In the genomic region with DNA sequence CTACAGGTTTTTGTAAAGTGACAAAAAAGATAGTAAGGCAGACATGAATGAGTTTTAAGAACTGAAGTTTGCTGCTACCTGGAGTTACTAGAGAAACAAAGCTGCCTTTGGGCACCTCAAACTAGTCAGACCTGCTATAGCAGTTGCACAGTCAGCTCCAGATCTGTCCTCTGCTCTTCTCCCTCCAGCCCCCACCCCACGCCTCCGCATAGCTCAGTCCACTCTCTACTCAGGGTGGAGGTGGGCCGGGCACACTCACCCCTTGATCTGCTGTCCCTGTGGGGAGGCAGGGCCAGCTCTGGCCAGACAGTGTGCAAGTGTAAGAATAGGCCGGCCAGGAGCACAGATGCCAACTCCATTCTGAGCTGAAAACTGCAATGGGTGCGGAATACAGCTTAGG, we compare ENCODE assay signal across 10 cellular contexts. TPM values are rescaled to one million over a fixed set of nuclear protein-coding genes. Genes with fewer than 3 reads are reported as not detected.
DNase-seq lines count a peak whose midpoint lies in the region; ATAC-seq, FAIRE-seq and TF ChIP-seq lines count a peak whose summit lies in the region.
"Had no signal": no experiment of that assay in that cellular context is flagged by ENCODE, and none has a peak within 500 bp of the region (broad histone marks: within the 10 kb centered on the region; RNA-seq: fewer than 3 reads in every experiment).

No MANE protein-coding gene starts in this region.

- H2BK15ac ChIP-seq in H1 (ENCODE audit: low read length) = no peak overlapping the region

- H3K4me3 ChIP-seq in Loucy (ENCODE audit: low read length, poor library complexity, severe bottlenecking) (peak overlapping the region; percentile 92), H1 (ENCODE audit: extremely low read depth in 1 of 4, insufficient read depth in 2 of 4, low read depth in 3 of 4, low read length in 4 of 4) (no peak overlapping the region)

- peaks cover 83% of the 10 kb centered on the region for H4K20me1 ChIP-seq in Loucy (ENCODE audit: insufficient read depth, low read length, poor library complexity, severe bottlenecking)
- peaks cover 11 to 15% of the 10 kb centered on the region in 2 experiments for H4K20me1 ChIP-seq in H1 (replicated peaks in 1 of 2; ENCODE audit: control insufficient read depth in 1 of 2, insufficient read depth in 2 of 2, low read length in 2 of 2)

- 81% methylated on average over 5 of the region's 5 CpGs; no CpG with 5 or more reads in 1 of the 2 experiments for WGBS in H1 (ENCODE audit: extremely low coverage in 1 of 2, insufficient coverage in 1 of 2, insufficient read length in 1 of 2, insufficient replicate concordance in 2 of 2, low coverage in 1 of 2, low lambda C conversion rate in 2 of 2, missing lambda C conversion rate in 1 of 2), 2 experiments

- H3F3A ChIP-seq in Loucy (ENCODE audit: low read depth) = peaks cover 11% of the 10 kb centered on the region; the same call in 1 of the 2 replicates

- H4K91ac ChIP-seq in H1 (replicated peaks; ENCODE audit: insufficient read length, low read length) = no peak overlapping the region

- H3K27me3 ChIP-seq in Loucy (ENCODE audit: insufficient read depth, low read length, poor library complexity, severe bottlenecking) (no peaks in the 10 kb centered on the region), H1 (replicated peaks in 1 of 4; ENCODE audit: control insufficient read depth in 3 of 4, extremely low read depth in 1 of 4, insufficient read depth in 3 of 4, low read length in 3 of 4) (peaks cover 0 to 12% (median 8%) of the 10 kb centered on the region in 4 experiments; a peak in 5 of 7 replicates)

- no peak overlapping the region for H4K5ac ChIP-seq in H1 (ENCODE audit: insufficient read length, low read depth, low read length)

- H3K4me1 ChIP-seq in Loucy (ENCODE audit: insufficient read depth, low read length, poor library complexity, severe bottlenecking) = peaks cover 61% of the 10 kb centered on the region
- peaks cover 3 to 13% (median 8%) of the 10 kb centered on the region in 4 experiments for H3K4me1 ChIP-seq in H1 (replicated peaks in 1 of 4; ENCODE audit: control insufficient read depth in 3 of 4, insufficient read depth in 4 of 4, low read length in 3 of 4)

- DNase-seq in H1 (ENCODE audit: low read depth in 1 of 2, low spot score in 2 of 2) (no peak), nephron progenitor cell (peak; percentile 49), SK-N-DZ (ENCODE audit: low spot score) (no peak)
- no peak for DNase-seq in activated CD8-positive, alpha-beta memory T cell treated with anti-CD3 and anti-CD28 coated beads for 24 hours
- DNase-seq: DMS79 treated with DMSO at 0.1 percent for 48 hours, KG1 had no signal

- H3K79me2 ChIP-seq in Loucy (ENCODE audit: insufficient read depth, low read length) (peaks cover 90% of the 10 kb centered on the region), H1 (ENCODE audit: control insufficient read depth in 1 of 2, insufficient read depth in 2 of 2, low read length in 2 of 2) (peaks cover 0 to 29% of the 10 kb centered on the region in 2 experiments; a peak in 2 of 4 replicates)

- H3K9me2 ChIP-seq in Loucy (replicated peaks; ENCODE audit: low read depth, low read length) = no peaks in the 10 kb centered on the region

- CTCF ChIA-PET in H1 (lab: Charles Lee; ENCODE audit: partially characterized antibody) = interaction anchor here (0.8 to 27.4 kb wide), 13 partner anchors 28 to 224 kb away, joined by 3 to 389 read pairs (median 5); no protein-coding TSS in a partner anchor

- H4K8ac ChIP-seq in H1 (ENCODE audit: extremely low read depth, insufficient read depth, low read length) = no peak overlapping the region

- no peak for TF ChIP-seq RAD21 in H1 (IDR thresholded peaks at IDR 0.05 in 1 of 2, conservative IDR thresholded peaks at IDR 0.05 in 1 of 2; ENCODE audit: low read depth in 2 of 2, low read length in 2 of 2)

- POLR2A ChIA-PET in H1 (lab: Charles Lee; ENCODE audit: partially characterized antibody) = interaction anchor here (0.6 to 1.4 kb wide), 4 partner anchors 10 to 413 kb away, joined by 3 to 5 read pairs (median 3); no protein-coding TSS in a partner anchor

- no peak for TF ChIP-seq POLR2A in H1 (IDR thresholded peaks at IDR 0.05; ENCODE audit: control extremely low read depth in 1 of 2, low read depth in 2 of 2, low read length in 2 of 2)

- H3K9me3 Mint-ChIP-seq in nephron progenitor cell = no peaks in the 10 kb centered on the region

- H3K4me2 ChIP-seq in Loucy (ENCODE audit: low read depth, low read length, poor library complexity, severe bottlenecking) = peak overlapping the region; percentile 92
- no peak overlapping the region; a peak in 1 of 4 replicates for H3K4me2 ChIP-seq in H1 (ENCODE audit: insufficient read depth in 1 of 2, low read depth in 2 of 2, low read length in 2 of 2)

- peak overlapping the region; percentile 96 for H3K27ac Mint-ChIP-seq in nephron progenitor cell

- no peak overlapping the region for H2BK20ac ChIP-seq in H1 (ENCODE audit: low read length)

- TF ChIP-seq CTCF in C4-2B (conservative IDR thresholded peaks at IDR 0.05) (no peak), Loucy (conservative IDR thresholded peaks at IDR 0.05; ENCODE audit: low read length) (no peak), H1 (IDR thresholded peaks at IDR 0.05; ENCODE audit: control extremely low read depth in 1 of 3, insufficient read depth in 1 of 3, low read depth in 1 of 3, low read length in 3 of 3) (no peak), nephron progenitor cell (IDR thresholded peaks at IDR 0.05) (no peak)

- peaks cover 86% of the 10 kb centered on the region for H3K4me1 Mint-ChIP-seq in nephron progenitor cell

- H2BK5ac ChIP-seq in H1 (ENCODE audit: low read depth, low read length) = no peak overlapping the region

- no peaks in the 10 kb centered on the region for H3K36me3 ChIP-seq in Loucy (ENCODE audit: insufficient read depth, low read length)
- H3K36me3 ChIP-seq in H1 (ENCODE audit: control insufficient read depth in 2 of 4, insufficient read depth in 4 of 4, low read length in 3 of 4) = no peaks in the 10 kb centered on the region

- H2BK120ac ChIP-seq in H1 (replicated peaks; ENCODE audit: low read depth, low read length) = no peak overlapping the region

- no peak overlapping the region for H3K56ac ChIP-seq in H1 (replicated peaks; ENCODE audit: insufficient read length, low read depth, low read length)

- H2AFZ ChIP-seq in Loucy (ENCODE audit: low read length) (no peak overlapping the region), H1 (ENCODE audit: low read length) (no peak overlapping the region)

- no peak for TF ChIP-seq EP300 in H1 (IDR thresholded peaks at IDR 0.05; ENCODE audit: borderline replicate concordance in 1 of 2, low read depth in 2 of 2, low read length in 2 of 2)

- H3K18ac ChIP-seq in H1 (ENCODE audit: extremely low read depth, low read length) = no peak overlapping the region

- H3K23me2 ChIP-seq in H1 (ENCODE audit: low read depth, low read length) = peaks cover 14% of the 10 kb centered on the region

- H3K36me3 Mint-ChIP-seq in nephron progenitor cell (ENCODE audit: low read depth) = no peaks in the 10 kb centered on the region

- no peak overlapping the region for H2BK12ac ChIP-seq in H1 (ENCODE audit: low read depth, low read length)

- no peak overlapping the region for H3K23ac ChIP-seq in H1 (ENCODE audit: insufficient read length)

- H3K9ac ChIP-seq in Loucy (ENCODE audit: low read depth, low read length, poor library complexity, severe bottlenecking) (peak overlapping the region; percentile 63), H1 (replicated peaks in 1 of 4; ENCODE audit: extremely low read depth in 1 of 4, low read depth in 3 of 4, low read length in 3 of 4) (no peak overlapping the region)

- no peaks in the 10 kb centered on the region for H3K27me3 Mint-ChIP-seq in nephron progenitor cell (ENCODE audit: low read depth, poor library complexity)

- H3K9me3 ChIP-seq in Loucy (ENCODE audit: insufficient read depth, low read depth, low read length) (no peaks in the 10 kb centered on the region), H1 (ENCODE audit: insufficient read depth in 2 of 2, low read depth in 1 of 2, low read length in 1 of 2) (no peaks in the 10 kb centered on the region)

- H3K4ac ChIP-seq in H1 (replicated peaks; ENCODE audit: insufficient read length, low read depth, low read length) = no peak overlapping the region

- H2AK5ac ChIP-seq in H1 (ENCODE audit: low read depth, low read length) = 0 out of 2 replicates have a peak overlapping the region, but pooled peaks have one; percentile 53

- H3K27ac ChIP-seq in C4-2B (peak overlapping the region; percentile 43; the same call in 1 of the 2 replicates), H1 (ENCODE audit: low read depth, low read length) (no peak overlapping the region)

- FAIRE-seq in H1 (lab: Jason Lieb, UNC) = no peak

- ATAC-seq in GM18520 (IDR thresholded peaks at IDR 0.05; ENCODE audit: unreplicated experiment) (no peak), HG02763 (IDR thresholded peaks at IDR 0.05; ENCODE audit: unreplicated experiment) (no peak)

- no peak overlapping the region for H3K14ac ChIP-seq in H1 (ENCODE audit: insufficient read length)

- H3K79me1 ChIP-seq in H1 (ENCODE audit: low read depth, low read length) = no peaks in the 10 kb centered on the region; the same call in 1 of the 2 replicates

- peak overlapping the region; percentile 72 for H3K4me3 Mint-ChIP-seq in nephron progenitor cell

TF ChIP-seq in H1, 55 proteins besides CTCF, POLR2A, EP300 and RAD21 (continues in another document):
- TF ChIP-seq GABPA (IDR thresholded peaks at IDR 0.05; ENCODE audit: borderline replicate concordance, insufficient read depth, low read length) = no peak
- no peak for TF ChIP-seq CHD2 (IDR thresholded peaks at IDR 0.05; ENCODE audit: low read length)
- no peak for TF ChIP-seq POLR2AphosphoS5 (IDR thresholded peaks at IDR 0.05; ENCODE audit: low read depth, low read length)
- TF ChIP-seq USF2 (IDR thresholded peaks at IDR 0.05; ENCODE audit: low read length) = no peak

RNA-seq across cellular contexts. Expression of gene SERTAD2, which starts 4.1 kb away (rescaled TPM):
- 4.5 and 5.7 TPM in 2 replicates for total RNA-seq in H1 (2021; fragmentation: NEBNext Ultra II Directional; extraction: Animal tissue kit (Norgen Biotek cat#: 25700))
- polyA plus RNA-seq in H1 (2011; rRNA removed) = 2.9 and 3.5 TPM in 2 replicates
- polyA plus RNA-seq in H1 (2011; cell fraction: cytosol; rRNA removed) = 2.8 TPM
- 4.9 TPM for polyA plus RNA-seq in H1 (2011; cell fraction: nucleus; rRNA removed)
- polyA plus RNA-seq in H1 (2012, experiment 1 of 2) = 3.8 to 5.6 TPM (median 4.6 TPM) in 4 replicates
- polyA plus RNA-seq in H1 (2012, experiment 2 of 2) = 0.83 TPM
- polyA plus RNA-seq in H1 (2013, experiment 1 of 2) = 4.6 TPM
- 4.4 TPM for polyA plus RNA-seq in H1 (2013, experiment 2 of 2)
- 3.9 and 5.4 TPM in 2 replicates for polyA minus RNA-seq in H1 (2011; rRNA and poly(A)+ RNA removed)
- 4.2 TPM for polyA minus RNA-seq in H1 (2011; cell fraction: cytosol; rRNA and poly(A)+ RNA removed)
- 13.4 TPM for polyA minus RNA-seq in H1 (2011; cell fraction: nucleus; rRNA and poly(A)+ RNA removed)
- 5.9 and 7.3 TPM in 2 replicates for polyA plus RNA-seq in SK-N-DZ (2014; cell fraction: cytosol; rRNA removed)
- 3.1 and 4.2 TPM in 2 replicates for polyA plus RNA-seq in SK-N-DZ (2014; cell fraction: nucleus; rRNA removed)
